ENCODE assay signal across 8 cellular contexts in genomic region chr20:64084209-64085152, GRCh38. TPM values are rescaled to one million over a fixed set of nuclear protein-coding genes. Genes with fewer than 3 reads are reported as not detected.
A peak's percentile ranks its signal among the peaks of the same experiment; 100 is the strongest.
DNase-seq lines count a peak whose midpoint lies in the region; ATAC-seq, FAIRE-seq and TF ChIP-seq lines count a peak whose summit lies in the region.

Gene LKAAEAR1, minus strand, starts transcription at chr20:64084398. Its CDS starts 179 bp downstream, at chr20:64084219.

- H2AFZ ChIP-seq in ACC112 (ENCODE audit: low read length, unreplicated experiment), result peak within 1 kb of the TSS; percentile 53
- peak within 1 kb of the TSS; percentile 28 for H2AFZ ChIP-seq in GM12878 (ENCODE audit: control insufficient read depth, low read depth, low read length)
- peak within 1 kb of the TSS; percentile 54 for H2AFZ ChIP-seq in mesenchymal stem cell (ENCODE audit: low read depth, low read length)

- RAD21 ChIA-PET in GM12878 (lab: Charles Lee; ENCODE audit: unreplicated experiment), result interaction anchor here (1.0 to 6.7 kb wide), 8 partner anchors 16 to 105 kb away, joined by 3 to 67 read pairs (median 5); partner anchors contain the start of genes SAMD10 and TCEA2

- peak within 1 kb of the TSS; percentile 82 for H4K8ac ChIP-seq in mesenchymal stem cell (ENCODE audit: low read length)

- peak within 1 kb of the TSS in 1 of 2 experiments; percentile 2 for H3K23ac ChIP-seq in mesenchymal stem cell (ENCODE audit: low read length in 2 of 2)

- no peak for ATAC-seq in GM12878

- TF ChIP-seq EP300 in GM12878 (IDR thresholded peaks at IDR 0.05; ENCODE audit: borderline replicate concordance in 1 of 2, control insufficient read depth in 1 of 2, low read depth in 2 of 2, low read length in 2 of 2), result no peak

- H3K9me3 ChIP-seq in GM12878 (replicated peaks; ENCODE audit: control insufficient read depth, insufficient read depth, low read length) (peaks cover 7% of the 10 kb centered on the region; the same call in 1 of the 3 replicates), mesenchymal stem cell (ENCODE audit: control insufficient read depth, low read length) (no peaks in the 10 kb centered on the region)

- H3K4me3 ChIP-seq in ACC112 (ENCODE audit: low read depth, low read length) (peak within 1 kb of the TSS; percentile 48), GM12878 (peak within 1 kb of the TSS; percentile 57; the same call in 1 of the 2 replicates), mesenchymal stem cell (ENCODE audit: insufficient read depth in 1 of 2, low read depth in 1 of 2, low read length in 2 of 2) (peak within 1 kb of the TSS; percentile 61 to 72)

- no peak for FAIRE-seq in GM12878 (lab: Jason Lieb, UNC)

- intact Hi-C loops in GM12878 (cut with micrococcal nuclease; ENCODE audit: unreplicated experiment), result no loop called here

- SMC1A ChIA-PET in GM12878 (lab: Charles Lee; ENCODE audit: uncharacterized antibody, unreplicated experiment), result interaction anchor here (0.7 to 1.9 kb wide), 5 partner anchors 23 to 172 kb away, joined by 3 to 13 read pairs (median 4); partner anchors contain the start of gene NPBWR2

- no peak within 1 kb of the TSS for H3K14ac ChIP-seq in mesenchymal stem cell (ENCODE audit: low read length in 2 of 2)

- no peak within 1 kb of the TSS for H2BK15ac ChIP-seq in mesenchymal stem cell (ENCODE audit: low read depth, poor library complexity, severe bottlenecking)

- peak within 1 kb of the TSS in 1 of 2 experiments; percentile 6 for H2BK12ac ChIP-seq in mesenchymal stem cell (ENCODE audit: low read length in 2 of 2)

- no peak for TF ChIP-seq CTCF in GM12878 (IDR thresholded peaks at IDR 0.05 in 2 of 3, conservative IDR thresholded peaks at IDR 0.05 in 1 of 3; ENCODE audit: control insufficient read depth in 2 of 3, extremely low read depth in 1 of 3, insufficient read depth in 1 of 3, low read depth in 3 of 3, low read length in 3 of 3)

- no peaks in the 10 kb centered on the region for H4K20me1 ChIP-seq in GM12878 (ENCODE audit: control insufficient read depth, insufficient read depth)

- H3K36me3 ChIP-seq in ACC112 (ENCODE audit: insufficient read depth, low read length), result no peaks in the 10 kb centered on the region
- H3K36me3 ChIP-seq in GM12878 (ENCODE audit: control insufficient read depth in 2 of 2, insufficient read depth in 2 of 2, low read length in 1 of 2), result no peaks in the 10 kb centered on the region
- H3K36me3 ChIP-seq in mesenchymal stem cell (ENCODE audit: control insufficient read depth in 1 of 2, insufficient read depth in 2 of 2, low read depth in 1 of 2, low read length in 2 of 2), result no peaks in the 10 kb centered on the region

- no peak for TF ChIP-seq RAD21 in GM12878 (IDR thresholded peaks at IDR 0.05; ENCODE audit: insufficient read depth, low read depth, low read length)

- BruUV-seq in GM12878 (replicated peaks; lab: Mats Ljungman, UMichigan), result no TSS peak

- H2BK5ac ChIP-seq in mesenchymal stem cell (ENCODE audit: low read depth, low read length, poor library complexity, severe bottlenecking), result peak within 1 kb of the TSS; percentile 46

- no peak within 1 kb of the TSS for H2AK5ac ChIP-seq in mesenchymal stem cell (ENCODE audit: low read length, severe bottlenecking)

- H3K79me2 ChIP-seq in ACC112 (ENCODE audit: control insufficient read depth, insufficient read depth, low read length, unreplicated experiment) (no peaks in the 10 kb centered on the region), GM12878 (ENCODE audit: control insufficient read depth, insufficient read depth, low read length) (no peaks in the 10 kb centered on the region)

- no peak within 1 kb of the TSS for H2BK120ac ChIP-seq in mesenchymal stem cell (ENCODE audit: low read depth, low read length)

- POLR2A ChIA-PET in GM12878 (lab: Charles Lee), result interaction anchor here (0.7 to 2.4 kb wide), 2 partner anchors 32 to 36 kb away, joined by 3 to 12 read pairs; no protein-coding TSS in a partner anchor

- CTCF ChIA-PET in GM12878 (lab: Yijun Ruan, JAX), result interaction anchor here (0.6 to 3.5 kb wide), 9 partner anchors 15 to 168 kb away, joined by 3 to 65 read pairs (median 7); partner anchors contain the start of gene NPBWR2

- no peak within 1 kb of the TSS for H4K91ac ChIP-seq in mesenchymal stem cell (ENCODE audit: low read length)

- peaks cover 32% of the 10 kb centered on the region for H3K27me3 ChIP-seq in ACC112 (ENCODE audit: insufficient read depth, low read length)
- peaks cover 2 to 7% of the 10 kb centered on the region in 2 experiments; a peak in 2 of 4 replicates for H3K27me3 ChIP-seq in GM12878 (replicated peaks in 1 of 2; ENCODE audit: control insufficient read depth in 2 of 2, insufficient read depth in 2 of 2, low read length in 1 of 2)
- H3K27me3 ChIP-seq in mesenchymal stem cell (ENCODE audit: control insufficient read depth in 1 of 2, insufficient read depth in 1 of 2, low read length in 2 of 2), result peaks cover 48 to 66% of the 10 kb centered on the region in 2 experiments

- H3K4me2 ChIP-seq in GM12878 (ENCODE audit: control insufficient read depth, insufficient read depth), result peak within 1 kb of the TSS; percentile 86
- peak within 1 kb of the TSS; percentile 91 for H3K4me2 ChIP-seq in mesenchymal stem cell (ENCODE audit: low read length, poor library complexity, severe bottlenecking)

- no peak within 1 kb of the TSS for H3K27ac ChIP-seq in ACC112 (ENCODE audit: low read depth, low read length)
- no peak within 1 kb of the TSS for H3K27ac ChIP-seq in GM12878 (ENCODE audit: control insufficient read depth, insufficient read depth)
- H3K27ac ChIP-seq in mesenchymal stem cell (ENCODE audit: low read length, poor library complexity, severe bottlenecking), result no peak within 1 kb of the TSS

- H3K79me1 ChIP-seq in mesenchymal stem cell (replicated peaks; ENCODE audit: low read length, poor library complexity, severe bottlenecking), result no peaks in the 10 kb centered on the region

- 17% methylated on average over 43 of the region's 52 CpGs for WGBS in GM12878 (ENCODE audit: insufficient coverage, insufficient replicate concordance, low lambda C conversion rate, missing lambda C conversion rate)
- WGBS in mesenchymal stem cell, result 12% methylated on average over 50 of the region's 52 CpGs

- DNase-seq in HT-29 (ENCODE audit: low spot score) (peak; percentile 39), GM12878 (ENCODE audit: low read depth, low spot score) (no peak), mesenchymal stem cell (no peak), NCI-H2081 treated with DMSO at 0.1 percent for 48 hours (lab: John Stamatoyannopoulos, UW) (no peak), cerebellar cortex (ENCODE audit: low spot score) (no peak), NCI-H1694 (lab: John Stamatoyannopoulos, UW) (no peak), NCI-H510A (lab: John Stamatoyannopoulos, UW) (no peak)

- H3K18ac ChIP-seq in mesenchymal stem cell (ENCODE audit: low read depth in 1 of 2, low read length in 2 of 2), result peak within 1 kb of the TSS; percentile 55 to 71

- TF ChIP-seq POLR2A in GM12878 (IDR thresholded peaks at IDR 0.05; ENCODE audit: low read depth, low read length), result no peak

- H3K9ac ChIP-seq in GM12878 (ENCODE audit: control insufficient read depth, insufficient read depth, low read length) (no peak within 1 kb of the TSS), mesenchymal stem cell (ENCODE audit: low read length) (no peak within 1 kb of the TSS)

- no peak within 1 kb of the TSS for H3K4ac ChIP-seq in mesenchymal stem cell (ENCODE audit: low read depth in 1 of 2, low read length in 2 of 2)

- in situ Hi-C loops in GM12878 (cut with MboI), result no loop called here

- peaks cover 11% of the 10 kb centered on the region for H3K4me1 ChIP-seq in ACC112 (ENCODE audit: control insufficient read depth, insufficient read depth, low read length, unreplicated experiment)
- peaks cover 10% of the 10 kb centered on the region for H3K4me1 ChIP-seq in GM12878 (ENCODE audit: control insufficient read depth, insufficient read depth, low read length)
- peaks cover 31% of the 10 kb centered on the region for H3K4me1 ChIP-seq in mesenchymal stem cell (ENCODE audit: control insufficient read depth, insufficient read depth, low read depth, low read length)

TF ChIP-seq in GM12878, 131 proteins besides CTCF, POLR2A, EP300 and RAD21:
- TF ChIP-seq KDM1A (IDR thresholded peaks at IDR 0.05; ENCODE audit: borderline replicate concordance), result no peak
- TF ChIP-seq HDAC6 (IDR thresholded peaks at IDR 0.05; ENCODE audit: unreplicated experiment), result peak; percentile 6

RNA-seq across cellular contexts. Expression of gene LKAAEAR1, which starts in this region (rescaled TPM):
- not detected in 2 replicates for total RNA-seq in HT-29 (2014; rRNA removed; shearing (Covaris generic))
- not detected in 2 replicates for total RNA-seq in GM12878 (2013; cell fraction: nucleolus; rRNA removed)
- total RNA-seq in GM12878 (2014; rRNA removed), result not detected in 2 replicates
- not detected in 2 replicates for total RNA-seq in GM12878 (2014; rRNA removed; fragmentation: Illumina TruSeq; extraction: Trizol)
- not detected in 2 replicates for total RNA-seq in GM12878 (2021)
- polyA plus RNA-seq in GM12878 (2011; ENCODE audit: low read depth), result not detected
- not detected in 2 replicates for polyA plus RNA-seq in GM12878 (2011; rRNA removed)
- polyA plus RNA-seq in GM12878 (2011; cell fraction: cytosol; rRNA removed), result not detected in 2 replicates
- polyA plus RNA-seq in GM12878 (2011; cell fraction: nucleus; rRNA removed), result not detected in 2 replicates
- not detected in 2 replicates for polyA plus RNA-seq in GM12878 (2012)
- not detected in 2 replicates for polyA plus RNA-seq in GM12878 (2014; fragmentation: Illumina TruSeq; extraction: Trizol)
- polyA plus RNA-seq in GM12878 (2014; fragmentation: Nextera tagmentation; extraction: Ambion mirVana), result not detected
- polyA plus RNA-seq in GM12878 (2014; rRNA removed), result not detected in 2 replicates
- not detected for polyA plus RNA-seq in GM12878 (2016; fragmentation: Nextera tagmentation; extraction: Ambion mirVana)
- not detected in 2 replicates for polyA minus RNA-seq in GM12878 (2011; rRNA and poly(A)+ RNA removed)
- not detected in 2 replicates for polyA minus RNA-seq in GM12878 (2011; cell fraction: cytosol; rRNA and poly(A)+ RNA removed)
- not detected in 2 replicates for polyA minus RNA-seq in GM12878 (2011; cell fraction: nucleus; rRNA and poly(A)+ RNA removed)
- polyA plus RNA-seq in mesenchymal stem cell (2013, experiment 1 of 2), result 0.08 TPM
- polyA plus RNA-seq in mesenchymal stem cell (2013, experiment 2 of 2), result not detected

Comparison
In these comparisons a context has a peak if more than half of its experiments do, and no peak if none do; other contexts are left out.
1. Peak in DNase-seq in HT-29; RNA of the gene not detected or under 1 TPM.